ENCODE assay signal across 11 cellular contexts in genomic region chr4:118918388-118918787, GRCh38. TPM values are rescaled to one million over a fixed set of nuclear protein-coding genes. Genes with fewer than 3 reads are reported as not detected.
DNase-seq lines count a peak whose midpoint lies in the region; ATAC-seq, FAIRE-seq and TF ChIP-seq lines count a peak whose summit lies in the region.
"Had no signal": no experiment of that assay in that cellular context is flagged by ENCODE, and none has a peak within 500 bp of the region (broad histone marks: within the 10 kb centered on the region; RNA-seq: fewer than 3 reads in every experiment).

No MANE protein-coding gene starts in this region.

- H3K27ac ChIP-seq in foreskin keratinocyte = no peak overlapping the region

- no peaks in the 10 kb centered on the region for H3K4me1 Mint-ChIP-seq in activated T-cell treated with anti-CD3 and anti-CD28 coated beads, Interleukin-2, amount 50 U/mL, for 72 hours (ENCODE audit: low read depth)

- no peaks in the 10 kb centered on the region for H3K36me3 Mint-ChIP-seq in activated T-cell treated with anti-CD3 and anti-CD28 coated beads, Interleukin-2, amount 50 U/mL, for 72 hours (ENCODE audit: insufficient read depth in 2 of 2)
- H3K36me3 Mint-ChIP-seq: natural killer cell treated with Interleukin-12 subunit alpha and Interleukin-12 subunit beta and Interleukin-15 and Interleukin-18, amount 100 ng/mL, for 72 hours had no signal

- H3K27me3 ChIP-seq in foreskin keratinocyte = no peaks in the 10 kb centered on the region

- no peak for TF ChIP-seq CTCF in foreskin keratinocyte (conservative IDR thresholded peaks at IDR 0.05)

- no peak overlapping the region for H3K4me3 Mint-ChIP-seq in activated T-cell treated with anti-CD3 and anti-CD28 coated beads, Interleukin-2, amount 50 U/mL, for 72 hours
- H3K4me3 Mint-ChIP-seq: natural killer cell treated with Interleukin-12 subunit alpha and Interleukin-12 subunit beta and Interleukin-15 and Interleukin-18, amount 100 ng/mL, for 72 hours had no signal

- H3K27ac Mint-ChIP-seq in activated T-cell treated with anti-CD3 and anti-CD28 coated beads, Interleukin-2, amount 50 U/mL, for 72 hours = no peak overlapping the region
- H3K27ac Mint-ChIP-seq: natural killer cell treated with Interleukin-12 subunit alpha and Interleukin-12 subunit beta and Interleukin-15 and Interleukin-18, amount 100 ng/mL, for 72 hours had no signal

- no peak for TF ChIP-seq POLR2A in GM12891 (IDR thresholded peaks at IDR 0.05; ENCODE audit: low read depth, low read length)

- H3K9me3 Mint-ChIP-seq in activated T-cell treated with anti-CD3 and anti-CD28 coated beads, Interleukin-2, amount 50 U/mL, for 72 hours = no peaks in the 10 kb centered on the region
- H3K9me3 Mint-ChIP-seq: natural killer cell treated with Interleukin-12 subunit alpha and Interleukin-12 subunit beta and Interleukin-15 and Interleukin-18, amount 100 ng/mL, for 72 hours had no signal

- H3K4me1 ChIP-seq in foreskin keratinocyte = peaks cover 30% of the 10 kb centered on the region

- FAIRE-seq in GM12891 (lab: Jason Lieb, UNC) = no peak

- DNase-seq in EL = peak; percentile 91
- peak; percentile 70 to 83 for DNase-seq in foreskin keratinocyte
- DNase-seq in renal cortical epithelial cell (ENCODE audit: low read depth) = peak; percentile 97
- DNase-seq in cerebellar cortex (ENCODE audit: low spot score) = no peak
- DNase-seq in activated T-cell treated with anti-CD3 and anti-CD28 coated beads, Interleukin-2, amount 50 U/mL, for 72 hours = no peak
- DNase-seq in GM12891 (ENCODE audit: insufficient read length, low spot score) = no peak
- DNase-seq: DND-41, SHP77 had no signal

- ATAC-seq in SK-N-SH treated with all-trans-retinoic acid at 6 μM for 48 hours (peak; percentile 89), foreskin keratinocyte (peak; percentile 83), GM18909 (IDR thresholded peaks at IDR 0.05; ENCODE audit: poor library complexity, unreplicated experiment) (no peak)
- no peak for ATAC-seq in activated T-cell treated with anti-CD3 and anti-CD28 coated beads, Interleukin-2, amount 50 U/mL, for 72 hours (replicated peaks in 1 of 2)
- ATAC-seq: natural killer cell treated with Interleukin-12 subunit alpha and Interleukin-12 subunit beta and Interleukin-15 and Interleukin-18, amount 100 ng/mL, for 72 hours had no signal

- H3K27me3 Mint-ChIP-seq in activated T-cell treated with anti-CD3 and anti-CD28 coated beads, Interleukin-2, amount 50 U/mL, for 72 hours (ENCODE audit: low read depth) = peaks cover 16% of the 10 kb centered on the region

TF ChIP-seq in SK-N-SH treated with all-trans-retinoic acid at 6 μM for 48 hours, 23 proteins besides CTCF, POLR2A, EP300 and RAD21:
- peak; percentile 96 for TF ChIP-seq ISL1 (CRISPR knock-in tag; IDR thresholded peaks at IDR 0.05)
- no peak for TF ChIP-seq TSHZ2 (CRISPR knock-in tag; IDR thresholded peaks at IDR 0.05)
- TF ChIP-seq ZC3H10 (CRISPR knock-in tag; IDR thresholded peaks at IDR 0.05) = peak; percentile 60; the same call in 1 of the 2 replicates
- TF ChIP-seq CREB5 (CRISPR knock-in tag; IDR thresholded peaks at IDR 0.05; ENCODE audit: low read depth) = peak; percentile 75; the same call in 1 of the 2 replicates
TF ChIP-seq in SK-N-SH treated with all-trans-retinoic acid at 6 μM for 48 hours: peak in this region for 3.

TF ChIP-seq in GM12891, 5 proteins besides CTCF, POLR2A, EP300 and RAD21:
- no peak for TF ChIP-seq POLR2AphosphoS5 (IDR thresholded peaks at IDR 0.05; ENCODE audit: low read depth, low read length)
- no peak for TF ChIP-seq TAF1 (IDR thresholded peaks at IDR 0.05; ENCODE audit: low read depth, low read length)
- no peak for TF ChIP-seq PAX5 (IDR thresholded peaks at IDR 0.05; ENCODE audit: insufficient read depth, low read length, severe bottlenecking)
- no peak for TF ChIP-seq POU2F2 (IDR thresholded peaks at IDR 0.05; ENCODE audit: low read depth, low read length)
TF ChIP-seq in GM12891: peak in this region for 0.

RNA-seq across cellular contexts. Expression of gene SYNPO2, which starts 29.7 kb away (rescaled TPM):
- total RNA-seq in foreskin keratinocyte = 0.41 and 0.46 TPM in 2 replicates
- 0.06 and 0.11 TPM in 2 replicates for polyA plus RNA-seq in foreskin keratinocyte
- 0.35 and 1.2 TPM in 2 replicates for total RNA-seq in renal cortical epithelial cell
- total RNA-seq in activated T-cell treated with anti-CD3 and anti-CD28 coated beads, Interleukin-2, amount 50 U/mL, for 72 hours = under 1 TPM; 0.31 to 0.35 TPM
- 0.13 TPM for polyA plus RNA-seq in GM12891 (2012; ENCODE audit: low read depth, missing spikeins)

Comparison
In these comparisons a context has a peak if more than half of its experiments do, and no peak if none do; other contexts are left out.
1. DNase-seq: peak in EL (single experiment), foreskin keratinocyte (2 of 2) and renal cortical epithelial cell (single experiment); none in cerebellar cortex (single experiment), activated T-cell treated with anti-CD3 and anti-CD28 coated beads, Interleukin-2, amount 50 U/mL, for 72 hours (0 of 2) and GM12891 (single experiment).
2. ATAC-seq: peak in SK-N-SH treated with all-trans-retinoic acid at 6 μM for 48 hours (single experiment) and foreskin keratinocyte (single experiment); none in activated T-cell treated with anti-CD3 and anti-CD28 coated beads, Interleukin-2, amount 50 U/mL, for 72 hours (0 of 2) and GM18909 (single experiment).